28 cellular contexts compared by ENCODE assay signal in genomic region chr9:126406075-126406675, GRCh38.
DNase-seq lines count a peak whose midpoint lies in the region; ATAC-seq, FAIRE-seq and TF ChIP-seq lines count a peak whose summit lies in the region.
"Had no signal": no experiment of that assay in that cellular context is flagged by ENCODE, and none has a peak within 500 bp of the region (broad histone marks: within the 10 kb centered on the region; RNA-seq: fewer than 3 reads in every experiment).

No MANE protein-coding gene starts in this region.

- in situ Hi-C loops in gastrocnemius medialis (cut with MboI; ENCODE audit: low sequenced_read_pairs in 4 of 4), result no loop called here

- ATAC-seq in activated CD8-positive, alpha-beta memory T cell treated with anti-CD3 and anti-CD28 coated beads, Interleukin-2, amount 10 ng/mL, durations not matched to agents 7 days and 5 days, result no peak
- ATAC-seq in GM21423 (IDR thresholded peaks at IDR 0.05; ENCODE audit: unreplicated experiment) (no peak), GM21526 (IDR thresholded peaks at IDR 0.05; ENCODE audit: low FRiP score, unreplicated experiment) (no peak), gastrocnemius medialis (no peak), HG02642 (IDR thresholded peaks at IDR 0.05; ENCODE audit: poor library complexity, unreplicated experiment) (no peak)
- ATAC-seq: gastroesophageal sphincter, lower lobe of right lung had no signal

- H3K9ac ChIP-seq in astrocyte (ENCODE audit: low read length), result no peak overlapping the region

- no peak for TF ChIP-seq CTCF in astrocyte (IDR thresholded peaks at IDR 0.05; ENCODE audit: insufficient read depth, low read depth, low read length)
- no peak for TF ChIP-seq CTCF in hepatocyte (IDR thresholded peaks at IDR 0.05; ENCODE audit: poor library complexity)
- no peak for TF ChIP-seq CTCF in gastrocnemius medialis (IDR thresholded peaks at IDR 0.05 in 4 of 5, conservative IDR thresholded peaks at IDR 0.05 in 1 of 5)

- no peak for DNase-seq in activated CD8-positive, alpha-beta memory T cell treated with anti-CD3 and anti-CD28 coated beads, Interleukin-2, amount 10 ng/mL, durations not matched to agents 7 days and 5 days
- DNase-seq in activated CD8-positive, alpha-beta memory T cell treated with anti-CD3 and anti-CD28 coated beads for 24 hours, result no peak
- DNase-seq in astrocyte (ENCODE audit: low read depth), result peak; percentile 26
- DNase-seq in hepatocyte (ENCODE audit: low spot score), result peak; percentile 28
- no peak for DNase-seq in gastrocnemius medialis
- DNase-seq: 8988T; activated CD4-positive, alpha-beta memory T cell treated with anti-CD3 and anti-CD28 coated beads for 36 hours; activated naive CD4-positive, alpha-beta T cell; activated T-cell treated with anti-CD3 and anti-CD28 coated beads, Interleukin-2, amount 50 U/mL, for 24 hours; BE2C; Caco-2; central memory CD4-positive, alpha-beta T cell; DMS79 treated with DMSO at 0.1 percent for 48 hours; lower lobe of right lung; MG63; NCI-H1417 treated with DMSO at 0.1 percent for 48 hours; NCI-H510A treated with DMSO at 0.1 percent for 48 hours; small intestine; stimulated activated naive CD4-positive, alpha-beta T cell; T1000; tibial artery had no signal

- FAIRE-seq in astrocyte (lab: Jason Lieb, UNC), result no peak
- FAIRE-seq: H54, keratinocyte, small intestine had no signal

- H3K27ac ChIP-seq in astrocyte (ENCODE audit: low read depth, low read length), result no peak overlapping the region
- H3K27ac ChIP-seq in hepatocyte, result peak overlapping the region; percentile 30
- H3K27ac ChIP-seq in gastrocnemius medialis, result no peak overlapping the region
- H3K27ac ChIP-seq: lower lobe of right lung, neutrophil, tibial artery had no signal

- H3K27me3 Mint-ChIP-seq in activated CD8-positive, alpha-beta memory T cell treated with anti-CD3 and anti-CD28 coated beads, Interleukin-2, amount 10 ng/mL, durations not matched to agents 7 days and 5 days, result no peaks in the 10 kb centered on the region
- H3K27me3 Mint-ChIP-seq in astrocyte (ENCODE audit: low read depth, unreplicated experiment), result no peaks in the 10 kb centered on the region
- H3K27me3 Mint-ChIP-seq: activated CD4-positive, alpha-beta memory T cell treated with anti-CD3 and anti-CD28 coated beads for 36 hours; activated T-cell treated with anti-CD3 and anti-CD28 coated beads, Interleukin-2, amount 50 U/mL, for 24 hours had no signal

- H3K27me3 ChIP-seq in astrocyte (ENCODE audit: insufficient read depth, low read length) (no peaks in the 10 kb centered on the region), hepatocyte (no peaks in the 10 kb centered on the region), gastrocnemius medialis (no peaks in the 10 kb centered on the region)
- H3K27me3 ChIP-seq: BE2C, gastroesophageal sphincter, MG63, neutrophil, tibial artery had no signal

- H3K4me1 Mint-ChIP-seq in activated CD8-positive, alpha-beta memory T cell treated with anti-CD3 and anti-CD28 coated beads, Interleukin-2, amount 10 ng/mL, durations not matched to agents 7 days and 5 days, result peaks cover 41% of the 10 kb centered on the region
- H3K4me1 Mint-ChIP-seq in astrocyte (ENCODE audit: low read depth, unreplicated experiment), result peaks cover 5% of the 10 kb centered on the region

- H3K4me2 ChIP-seq in astrocyte (ENCODE audit: low read length), result no peak overlapping the region
- peak overlapping the region; percentile 4 for H3K4me2 ChIP-seq in hepatocyte

- no peaks in the 10 kb centered on the region for H3K79me2 ChIP-seq in astrocyte (ENCODE audit: insufficient read depth, low read length)
- H3K79me2 ChIP-seq in hepatocyte, result no peaks in the 10 kb centered on the region

- H3K9me2 ChIP-seq in hepatocyte (replicated peaks; ENCODE audit: insufficient read depth), result no peaks in the 10 kb centered on the region

- H3K4me1 ChIP-seq in astrocyte (ENCODE audit: insufficient read depth, low read length), result peaks cover 6% of the 10 kb centered on the region
- H3K4me1 ChIP-seq in hepatocyte (ENCODE audit: insufficient read depth), result peaks cover 3% of the 10 kb centered on the region
- H3K4me1 ChIP-seq in gastrocnemius medialis, result no peaks in the 10 kb centered on the region
- H3K4me1 ChIP-seq: BE2C, Caco-2, lower lobe of right lung, tibial artery had no signal

- H3K36me3 Mint-ChIP-seq in activated CD8-positive, alpha-beta memory T cell treated with anti-CD3 and anti-CD28 coated beads, Interleukin-2, amount 10 ng/mL, durations not matched to agents 7 days and 5 days, result peaks cover 24% of the 10 kb centered on the region
- peaks cover 12% of the 10 kb centered on the region for H3K36me3 Mint-ChIP-seq in astrocyte (ENCODE audit: low read depth, unreplicated experiment)
- H3K36me3 Mint-ChIP-seq: activated CD4-positive, alpha-beta memory T cell treated with anti-CD3 and anti-CD28 coated beads for 36 hours had no signal

- CTCF ChIA-PET in activated CD8-positive, alpha-beta memory T cell treated with anti-CD3 and anti-CD28 coated beads, Interleukin-2, amount 10 ng/mL, durations not matched to agents 7 days and 5 days (lab: Charles Lee), result interaction anchor here (1.2 to 2.4 kb wide), 6 partner anchors 9 to 104 kb away, joined by 3 to 16 read pairs (median 4); no protein-coding TSS in a partner anchor

- intact Hi-C loops in gastrocnemius medialis (cut with DNase I; ENCODE audit: low total_unique reads), result no loop called here

- TF ChIP-seq POLR2A in gastrocnemius medialis (IDR thresholded peaks at IDR 0.05), result no peak

- H3K36me3 ChIP-seq in astrocyte (ENCODE audit: insufficient read depth, low read length) (no peaks in the 10 kb centered on the region), hepatocyte (replicated peaks; ENCODE audit: insufficient read depth, low read depth) (no peaks in the 10 kb centered on the region), gastrocnemius medialis (peaks cover 0 to 10% of the 10 kb centered on the region in 2 donors)
- H3K36me3 ChIP-seq: BE2C, MG63 had no signal

- H4K20me1 ChIP-seq in astrocyte (ENCODE audit: insufficient read depth, low read length), result no peaks in the 10 kb centered on the region
- no peaks in the 10 kb centered on the region for H4K20me1 ChIP-seq in hepatocyte (ENCODE audit: insufficient read depth, poor library complexity, severe bottlenecking)

- H3K9me3 ChIP-seq in astrocyte (ENCODE audit: insufficient read depth, low read depth, low read length) (no peaks in the 10 kb centered on the region), hepatocyte (ENCODE audit: low read depth) (no peaks in the 10 kb centered on the region), gastrocnemius medialis (no peaks in the 10 kb centered on the region)
- H3K9me3 ChIP-seq: BE2C, Caco-2, gastroesophageal sphincter, lower lobe of right lung, MG63, neutrophil, tibial artery had no signal

- H3K9me3 Mint-ChIP-seq in activated CD8-positive, alpha-beta memory T cell treated with anti-CD3 and anti-CD28 coated beads, Interleukin-2, amount 10 ng/mL, durations not matched to agents 7 days and 5 days (ENCODE audit: low read depth), result no peaks in the 10 kb centered on the region
- no peaks in the 10 kb centered on the region for H3K9me3 Mint-ChIP-seq in astrocyte (ENCODE audit: unreplicated experiment)
- H3K9me3 Mint-ChIP-seq: activated CD4-positive, alpha-beta memory T cell treated with anti-CD3 and anti-CD28 coated beads for 36 hours; activated T-cell treated with anti-CD3 and anti-CD28 coated beads, Interleukin-2, amount 50 U/mL, for 24 hours had no signal

- no peak overlapping the region for H3K4me3 ChIP-seq in astrocyte (ENCODE audit: insufficient read depth, low read depth, low read length)
- no peak overlapping the region for H3K4me3 ChIP-seq in hepatocyte
- no peak overlapping the region for H3K4me3 ChIP-seq in gastrocnemius medialis
- H3K4me3 ChIP-seq: gastroesophageal sphincter, lower lobe of right lung, MG63, tibial artery had no signal

- no peak overlapping the region for H3K4me3 Mint-ChIP-seq in activated CD8-positive, alpha-beta memory T cell treated with anti-CD3 and anti-CD28 coated beads, Interleukin-2, amount 10 ng/mL, durations not matched to agents 7 days and 5 days
- H3K4me3 Mint-ChIP-seq in astrocyte (ENCODE audit: unreplicated experiment), result no peak overlapping the region
- H3K4me3 Mint-ChIP-seq: activated CD4-positive, alpha-beta memory T cell treated with anti-CD3 and anti-CD28 coated beads for 36 hours; activated T-cell treated with anti-CD3 and anti-CD28 coated beads, Interleukin-2, amount 50 U/mL, for 24 hours had no signal

- H2AFZ ChIP-seq in astrocyte (ENCODE audit: low read depth, low read length) (no peak overlapping the region), hepatocyte (no peak overlapping the region)

- H3K27ac Mint-ChIP-seq in activated CD8-positive, alpha-beta memory T cell treated with anti-CD3 and anti-CD28 coated beads, Interleukin-2, amount 10 ng/mL, durations not matched to agents 7 days and 5 days, result peak overlapping the region; percentile 20
- no peak overlapping the region for H3K27ac Mint-ChIP-seq in astrocyte (ENCODE audit: unreplicated experiment)
- H3K27ac Mint-ChIP-seq: activated CD4-positive, alpha-beta memory T cell treated with anti-CD3 and anti-CD28 coated beads for 36 hours; activated T-cell treated with anti-CD3 and anti-CD28 coated beads, Interleukin-2, amount 50 U/mL, for 24 hours had no signal

- WGBS in hepatocyte (ENCODE audit: low lambda C conversion rate, missing lambda C conversion rate), result 55% methylated on average over 10 of the region's 10 CpGs

Comparison
In these comparisons a context has a peak if more than half of its experiments do, and no peak if none do; other contexts are left out.
1. DNase-seq: peak in astrocyte (single experiment) and hepatocyte (single experiment); none in activated CD8-positive, alpha-beta memory T cell treated with anti-CD3 and anti-CD28 coated beads, Interleukin-2, amount 10 ng/mL, durations not matched to agents 7 days and 5 days (single experiment), activated CD8-positive, alpha-beta memory T cell treated with anti-CD3 and anti-CD28 coated beads for 24 hours (single experiment) and gastrocnemius medialis (0 of 2).